ENCODE assay signal across 17 cellular contexts in the genomic region with DNA sequence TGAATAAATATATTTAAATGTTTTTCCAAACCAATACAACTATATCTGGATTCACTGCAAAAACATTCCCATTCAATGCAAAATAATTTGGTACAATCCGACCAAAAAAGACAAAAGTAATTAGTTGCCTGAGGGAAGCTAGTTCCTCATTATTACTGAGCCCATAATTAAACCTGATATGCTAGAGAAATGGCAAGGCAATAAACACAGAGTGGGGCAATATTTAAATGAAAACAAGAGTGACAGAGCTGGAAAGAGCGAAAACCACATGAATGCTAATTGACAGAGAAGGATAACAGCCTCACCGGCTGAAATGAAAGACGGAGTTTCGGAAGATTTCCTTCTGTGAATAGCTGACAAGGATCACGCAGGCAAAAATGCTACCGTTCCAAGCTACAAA.
DNase-seq lines count a peak whose midpoint lies in the region; ATAC-seq and TF ChIP-seq lines count a peak whose summit lies in the region.
"Had no signal": no experiment of that assay in that cellular context is flagged by ENCODE, and none has a peak within 500 bp of the region (broad histone marks: within the 10 kb centered on the region; RNA-seq: fewer than 3 reads in every experiment).

No MANE protein-coding gene starts in this region.

- no peak for TF ChIP-seq CTCF in HEK293 (tag by site-specific recombination; IDR thresholded peaks at IDR 0.05)

- H3K36me3 Mint-ChIP-seq in activated CD8-positive, alpha-beta memory T cell treated with anti-CD3 and anti-CD28 coated beads, Interleukin-2, amount 10 ng/mL, durations not matched to agents 7 days and 5 days, result no peaks in the 10 kb centered on the region
- H3K36me3 Mint-ChIP-seq: CD4-positive, CD25-positive, alpha-beta regulatory T cell; CD8-positive, alpha-beta T cell had no signal

- DNase-seq in NCI-H69 (lab: John Stamatoyannopoulos, UW) (peak; percentile 52), astrocyte of the hippocampus (ENCODE audit: low read depth, low spot score) (peak; percentile 41), germinal center (ENCODE audit: low spot score) (no peak)
- no peak for DNase-seq in activated CD8-positive, alpha-beta memory T cell treated with anti-CD3 and anti-CD28 coated beads, Interleukin-2, amount 10 ng/mL, durations not matched to agents 7 days and 5 days
- DNase-seq: Caco-2; CD4-positive, CD25-positive, alpha-beta regulatory T cell; CD8-positive, alpha-beta T cell; DMS153; DND-41 had no signal

- no peak overlapping the region for H3K27ac Mint-ChIP-seq in activated CD8-positive, alpha-beta memory T cell treated with anti-CD3 and anti-CD28 coated beads, Interleukin-2, amount 10 ng/mL, durations not matched to agents 7 days and 5 days
- H3K27ac Mint-ChIP-seq: B cell; CD4-positive, CD25-positive, alpha-beta regulatory T cell; CD8-positive, alpha-beta T cell; GM23338 had no signal

- no peaks in the 10 kb centered on the region for H3K4me1 Mint-ChIP-seq in activated CD8-positive, alpha-beta memory T cell treated with anti-CD3 and anti-CD28 coated beads, Interleukin-2, amount 10 ng/mL, durations not matched to agents 7 days and 5 days
- H3K4me1 Mint-ChIP-seq: CD4-positive, CD25-positive, alpha-beta regulatory T cell had no signal

- CTCF ChIA-PET in HEK293 (lab: Yijun Ruan, JAX), result interaction anchor here (0.6 kb wide), 2 partner anchors 284 to 644 kb away, joined by 3 to 7 read pairs; no protein-coding TSS in a partner anchor
- CTCF ChIA-PET in activated CD8-positive, alpha-beta memory T cell treated with anti-CD3 and anti-CD28 coated beads, Interleukin-2, amount 10 ng/mL, durations not matched to agents 7 days and 5 days (lab: Charles Lee), result no interaction called here

- no peaks in the 10 kb centered on the region for H3K36me3 ChIP-seq in HEK293 (ENCODE audit: control insufficient read depth in 2 of 2, insufficient read depth in 1 of 2, low read length in 2 of 2)
- H3K36me3 ChIP-seq: HAP-1 had no signal

- no peak overlapping the region for H3K4me3 Mint-ChIP-seq in activated CD8-positive, alpha-beta memory T cell treated with anti-CD3 and anti-CD28 coated beads, Interleukin-2, amount 10 ng/mL, durations not matched to agents 7 days and 5 days
- H3K4me3 Mint-ChIP-seq: B cell; CD4-positive, CD25-positive, alpha-beta regulatory T cell; CD8-positive, alpha-beta T cell; GM23338 had no signal

- H3K27ac ChIP-seq in HEK293 (ENCODE audit: extremely low read depth, low read depth, low read length), result no peak overlapping the region
- H3K27ac ChIP-seq: 22Rv1, BLaER1, C4-2B had no signal

- H3K27me3 Mint-ChIP-seq in activated CD8-positive, alpha-beta memory T cell treated with anti-CD3 and anti-CD28 coated beads, Interleukin-2, amount 10 ng/mL, durations not matched to agents 7 days and 5 days, result peaks cover 28% of the 10 kb centered on the region
- H3K27me3 Mint-ChIP-seq: B cell had no signal

- ATAC-seq in GM19351 (IDR thresholded peaks at IDR 0.05; ENCODE audit: unreplicated experiment), result no peak
- ATAC-seq in activated CD8-positive, alpha-beta memory T cell treated with anti-CD3 and anti-CD28 coated beads, Interleukin-2, amount 10 ng/mL, durations not matched to agents 7 days and 5 days, result no peak
- ATAC-seq: CD8-positive, alpha-beta T cell; GM23338 had no signal

- H3K9me3 ChIP-seq in HEK293 (ENCODE audit: control insufficient read depth, insufficient read depth, low read depth, low read length), result no peaks in the 10 kb centered on the region
- H3K9me3 ChIP-seq: BLaER1, Caco-2, HAP-1 had no signal

- no peaks in the 10 kb centered on the region for H3K9me3 Mint-ChIP-seq in activated CD8-positive, alpha-beta memory T cell treated with anti-CD3 and anti-CD28 coated beads, Interleukin-2, amount 10 ng/mL, durations not matched to agents 7 days and 5 days (ENCODE audit: low read depth)
- H3K9me3 Mint-ChIP-seq: CD4-positive, CD25-positive, alpha-beta regulatory T cell; CD8-positive, alpha-beta T cell; GM23338 had no signal

- peaks cover 12% of the 10 kb centered on the region for H3K4me1 ChIP-seq in HEK293 (ENCODE audit: control insufficient read depth, insufficient read depth, low read length)
- H3K4me1 ChIP-seq: HAP-1 had no signal

- H3K4me3 ChIP-seq in HEK293 (ENCODE audit: low read depth, low read length), result no peak overlapping the region
- H3K4me3 ChIP-seq: BLaER1, GM23338, HAP-1 had no signal

- POLR2A ChIA-PET in HEK293 (lab: Yijun Ruan, JAX), result no interaction called here

TF ChIP-seq in HEK293, 187 proteins besides CTCF, POLR2A, EP300 and RAD21:
- TF ChIP-seq, protein P1, sequence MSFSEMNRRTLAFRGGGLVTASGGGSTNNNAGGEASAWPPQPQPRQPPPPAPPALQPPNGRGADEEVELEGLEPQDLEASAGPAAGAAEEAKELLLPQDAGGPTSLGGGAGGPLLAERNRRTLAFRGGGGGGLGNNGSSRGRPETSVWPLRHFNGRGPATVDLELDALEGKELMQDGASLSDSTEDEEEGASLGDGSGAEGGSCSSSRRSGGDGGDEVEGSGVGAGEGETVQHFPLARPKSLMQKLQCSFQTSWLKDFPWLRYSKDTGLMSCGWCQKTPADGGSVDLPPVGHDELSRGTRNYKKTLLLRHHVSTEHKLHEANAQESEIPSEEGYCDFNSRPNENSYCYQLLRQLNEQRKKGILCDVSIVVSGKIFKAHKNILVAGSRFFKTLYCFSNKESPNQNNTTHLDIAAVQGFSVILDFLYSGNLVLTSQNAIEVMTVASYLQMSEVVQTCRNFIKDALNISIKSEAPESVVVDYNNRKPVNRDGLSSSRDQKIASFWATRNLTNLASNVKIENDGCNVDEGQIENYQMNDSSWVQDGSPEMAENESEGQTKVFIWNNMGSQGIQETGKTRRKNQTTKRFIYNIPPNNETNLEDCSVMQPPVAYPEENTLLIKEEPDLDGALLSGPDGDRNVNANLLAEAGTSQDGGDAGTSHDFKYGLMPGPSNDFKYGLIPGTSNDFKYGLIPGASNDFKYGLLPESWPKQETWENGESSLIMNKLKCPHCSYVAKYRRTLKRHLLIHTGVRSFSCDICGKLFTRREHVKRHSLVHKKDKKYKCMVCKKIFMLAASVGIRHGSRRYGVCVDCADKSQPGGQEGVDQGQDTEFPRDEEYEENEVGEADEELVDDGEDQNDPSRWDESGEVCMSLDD (tag by site-specific recombination; IDR thresholded peaks at IDR 0.05), result no peak
- TF ChIP-seq OSR2 (tag by site-specific recombination; IDR thresholded peaks at IDR 0.05) (peak; percentile 50; the same call in 1 of the 2 replicates), SP7 (tag by site-specific recombination; IDR thresholded peaks at IDR 0.05) (peak; percentile 30; the same call in 1 of the 2 replicates), ZNF623 (tag by site-specific recombination; IDR thresholded peaks at IDR 0.05) (no peak), FEZF1 (tag by site-specific recombination; IDR thresholded peaks at IDR 0.05) (peak; percentile 71), ZSCAN23 (tag by site-specific recombination; IDR thresholded peaks at IDR 0.05) (no peak)
- TF ChIP-seq, protein P2, sequence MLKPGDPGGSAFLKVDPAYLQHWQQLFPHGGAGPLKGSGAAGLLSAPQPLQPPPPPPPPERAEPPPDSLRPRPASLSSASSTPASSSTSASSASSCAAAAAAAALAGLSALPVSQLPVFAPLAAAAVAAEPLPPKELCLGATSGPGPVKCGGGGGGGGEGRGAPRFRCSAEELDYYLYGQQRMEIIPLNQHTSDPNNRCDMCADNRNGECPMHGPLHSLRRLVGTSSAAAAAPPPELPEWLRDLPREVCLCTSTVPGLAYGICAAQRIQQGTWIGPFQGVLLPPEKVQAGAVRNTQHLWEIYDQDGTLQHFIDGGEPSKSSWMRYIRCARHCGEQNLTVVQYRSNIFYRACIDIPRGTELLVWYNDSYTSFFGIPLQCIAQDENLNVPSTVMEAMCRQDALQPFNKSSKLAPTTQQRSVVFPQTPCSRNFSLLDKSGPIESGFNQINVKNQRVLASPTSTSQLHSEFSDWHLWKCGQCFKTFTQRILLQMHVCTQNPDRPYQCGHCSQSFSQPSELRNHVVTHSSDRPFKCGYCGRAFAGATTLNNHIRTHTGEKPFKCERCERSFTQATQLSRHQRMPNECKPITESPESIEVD (tag by site-specific recombination; IDR thresholded peaks at IDR 0.05), result peak; percentile 34; the same call in 1 of the 2 replicates
- TF ChIP-seq, protein P3, sequence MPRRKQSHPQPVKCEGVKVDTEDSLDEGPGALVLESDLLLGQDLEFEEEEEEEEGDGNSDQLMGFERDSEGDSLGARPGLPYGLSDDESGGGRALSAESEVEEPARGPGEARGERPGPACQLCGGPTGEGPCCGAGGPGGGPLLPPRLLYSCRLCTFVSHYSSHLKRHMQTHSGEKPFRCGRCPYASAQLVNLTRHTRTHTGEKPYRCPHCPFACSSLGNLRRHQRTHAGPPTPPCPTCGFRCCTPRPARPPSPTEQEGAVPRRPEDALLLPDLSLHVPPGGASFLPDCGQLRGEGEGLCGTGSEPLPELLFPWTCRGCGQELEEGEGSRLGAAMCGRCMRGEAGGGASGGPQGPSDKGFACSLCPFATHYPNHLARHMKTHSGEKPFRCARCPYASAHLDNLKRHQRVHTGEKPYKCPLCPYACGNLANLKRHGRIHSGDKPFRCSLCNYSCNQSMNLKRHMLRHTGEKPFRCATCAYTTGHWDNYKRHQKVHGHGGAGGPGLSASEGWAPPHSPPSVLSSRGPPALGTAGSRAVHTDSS (tag by site-specific recombination; IDR thresholded peaks at IDR 0.05), result no peak

Comparison
In these comparisons a context has a peak if more than half of its experiments do, and no peak if none do; other contexts are left out.
1. DNase-seq: peak in NCI-H69 (single experiment) and astrocyte of the hippocampus (single experiment); none in germinal center (single experiment) and activated CD8-positive, alpha-beta memory T cell treated with anti-CD3 and anti-CD28 coated beads, Interleukin-2, amount 10 ng/mL, durations not matched to agents 7 days and 5 days (single experiment).